Comparison of ENCODE assay signal across 10 cellular contexts in the genomic region with DNA sequence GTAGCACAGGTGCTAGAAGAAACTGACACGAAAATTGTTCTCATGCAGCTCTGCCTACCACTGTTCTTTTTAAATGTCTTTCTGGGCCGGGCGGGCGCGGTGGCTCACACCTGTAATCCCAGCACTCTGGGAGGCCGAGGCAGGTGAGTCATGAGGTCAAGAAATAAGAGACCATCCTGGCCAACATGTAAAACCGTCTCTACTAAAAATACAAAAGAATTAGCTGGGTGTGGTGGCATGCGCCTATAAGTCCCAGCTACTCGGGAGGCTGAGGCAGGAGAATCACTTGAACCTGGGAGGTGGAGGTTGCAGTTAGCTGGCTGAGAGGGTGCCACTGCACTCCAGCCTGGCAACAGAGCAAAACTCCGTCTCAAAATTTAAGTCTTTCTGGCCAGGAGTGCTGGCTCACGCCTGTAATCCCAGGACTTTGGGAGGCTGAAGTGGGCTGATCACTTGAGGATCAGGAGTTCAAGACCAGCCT. TPM values are rescaled to one million over a fixed set of nuclear protein-coding genes. Genes with fewer than 3 reads are reported as not detected.
DNase-seq lines count a peak whose midpoint lies in the region; ATAC-seq, FAIRE-seq and TF ChIP-seq lines count a peak whose summit lies in the region.
"Had no signal": no experiment of that assay in that cellular context is flagged by ENCODE, and none has a peak within 500 bp of the region (broad histone marks: within the 10 kb centered on the region; RNA-seq: fewer than 3 reads in every experiment).

No MANE protein-coding gene starts in this region.

- POLR2A ChIA-PET in A673 (lab: Charles Lee; ENCODE audit: low non-redundant PET) = interaction anchor here (0.6 kb wide), 1 partner anchor 9 kb away, joined by 4 read pairs; no protein-coding TSS in a partner anchor

- peaks cover 69% of the 10 kb centered on the region for H3K36me3 Mint-ChIP-seq in activated naive CD8-positive, alpha-beta T cell treated with anti-CD3 and anti-CD28 coated beads, Interleukin-2, amount 50 U/mL, for 24 hours (ENCODE audit: low read depth)

- H3K4me2 ChIP-seq in mesendoderm (ENCODE audit: low read length) = no peak overlapping the region

- H2BK5ac ChIP-seq in mesendoderm (ENCODE audit: low read length) = no peak overlapping the region

- H3K18ac ChIP-seq in mesendoderm (ENCODE audit: low read length) = no peak overlapping the region

- H3K9me3 ChIP-seq in A673 (ENCODE audit: low read depth, low read length, poor library complexity, severe bottlenecking) = no peaks in the 10 kb centered on the region
- H3K9me3 ChIP-seq: adrenal gland had no signal

- BruUV-seq in A673 (replicated peaks; lab: Mats Ljungman, UMichigan) = no TSS peak

- no peak overlapping the region for H3K23ac ChIP-seq in mesendoderm (ENCODE audit: low read length)

- H3K4me3 ChIP-seq in A673 (ENCODE audit: low read depth, low read length, poor library complexity, severe bottlenecking) (no peak overlapping the region), mesendoderm (ENCODE audit: low read length) (no peak overlapping the region)

- H3K79me2 ChIP-seq in mesendoderm (ENCODE audit: control insufficient read depth, insufficient read depth, low read length) = no peaks in the 10 kb centered on the region

- no peaks in the 10 kb centered on the region for H3K27me3 Mint-ChIP-seq in activated naive CD8-positive, alpha-beta T cell treated with anti-CD3 and anti-CD28 coated beads, Interleukin-2, amount 50 U/mL, for 24 hours

- no CpG with 5 or more reads among the region's 11 CpGs for WGBS in mesendoderm (ENCODE audit: extremely low coverage, insufficient coverage, low lambda C conversion rate)

- no peak overlapping the region for H2BK120ac ChIP-seq in mesendoderm (ENCODE audit: low read depth, low read length)

- no peak overlapping the region for H4K5ac ChIP-seq in mesendoderm (ENCODE audit: low read length)

- H3K36me3 ChIP-seq in A673 (ENCODE audit: insufficient read depth, low read length, poor library complexity, severe bottlenecking) (peaks cover 73% of the 10 kb centered on the region), mesendoderm (ENCODE audit: control insufficient read depth, insufficient read depth, low read length) (peaks cover 7% of the 10 kb centered on the region)

- no peak overlapping the region for H3K9ac ChIP-seq in mesendoderm (ENCODE audit: low read length)

- H3K4me1 ChIP-seq in A673 (ENCODE audit: insufficient read depth, low read length, poor library complexity, severe bottlenecking) (peaks cover 8% of the 10 kb centered on the region), mesendoderm (ENCODE audit: control insufficient read depth, low read depth, low read length) (peaks cover 2% of the 10 kb centered on the region)

- H3K27me3 ChIP-seq in A673 (replicated peaks; ENCODE audit: insufficient read depth, low read depth, low read length, poor library complexity) (no peaks in the 10 kb centered on the region), mesendoderm (ENCODE audit: insufficient read depth, low read length, poor library complexity) (no peaks in the 10 kb centered on the region)
- H3K27me3 ChIP-seq: adrenal gland had no signal

- FAIRE-seq in GM19239 (lab: Jason Lieb, UNC) = no peak

- TF ChIP-seq CTCF in A673 (conservative IDR thresholded peaks at IDR 0.05; ENCODE audit: low read depth, low read length) = no peak

- H3K4ac ChIP-seq in mesendoderm (ENCODE audit: low read depth, low read length) = no peak overlapping the region

- H3K27ac ChIP-seq in A673 (ENCODE audit: low read depth, low read length, poor library complexity, severe bottlenecking) (peak overlapping the region; percentile 27), mesendoderm (ENCODE audit: low read depth, low read length) (no peak overlapping the region)

- CTCF ChIA-PET in A673 (lab: Charles Lee) = no interaction called here

- H2BK15ac ChIP-seq in mesendoderm (replicated peaks; ENCODE audit: low read depth) = no peak overlapping the region

- H3K4me3 Mint-ChIP-seq in activated naive CD8-positive, alpha-beta T cell treated with anti-CD3 and anti-CD28 coated beads, Interleukin-2, amount 50 U/mL, for 24 hours = peak overlapping the region; percentile 87

- H3K56ac ChIP-seq in mesendoderm (ENCODE audit: low read length) = no peak overlapping the region

- H3K79me1 ChIP-seq in mesendoderm (ENCODE audit: low read length) = peaks cover 1% of the 10 kb centered on the region

- no peak overlapping the region for H2AK5ac ChIP-seq in mesendoderm (ENCODE audit: low read length)

- DNase-seq in A673 (ENCODE audit: low spot score) = no peak
- DNase-seq in activated naive CD8-positive, alpha-beta T cell treated with anti-CD3 and anti-CD28 coated beads, Interleukin-2, amount 50 U/mL, for 24 hours = peak; percentile 9
- DNase-seq in mesendoderm = peak; percentile 33
- DNase-seq in GM19239 (ENCODE audit: insufficient read length, low spot score) = no peak
- no peak for DNase-seq in MV-4-11 (lab: John Stamatoyannopoulos, UW)
- DNase-seq in NCI-H1694 treated with DMSO at 0.1 percent for 48 hours (lab: John Stamatoyannopoulos, UW) = no peak
- DNase-seq in NCI-H1092 treated with DMSO at 0.1 percent for 48 hours (lab: John Stamatoyannopoulos, UW) = no peak
- DNase-seq: adrenal gland had no signal

- H3K9me3 Mint-ChIP-seq in activated naive CD8-positive, alpha-beta T cell treated with anti-CD3 and anti-CD28 coated beads, Interleukin-2, amount 50 U/mL, for 24 hours = no peaks in the 10 kb centered on the region

- peak overlapping the region; percentile 90 for H3K27ac Mint-ChIP-seq in activated naive CD8-positive, alpha-beta T cell treated with anti-CD3 and anti-CD28 coated beads, Interleukin-2, amount 50 U/mL, for 24 hours

- ATAC-seq in HG02763 (IDR thresholded peaks at IDR 0.05; ENCODE audit: unreplicated experiment) = peak; percentile 3
- no peak for ATAC-seq in activated naive CD8-positive, alpha-beta T cell treated with anti-CD3 and anti-CD28 coated beads, Interleukin-2, amount 50 U/mL, for 24 hours

- intact Hi-C loops in A673 (cut with micrococcal nuclease; ENCODE audit: unreplicated experiment) = no loop called here

- peaks cover 27% of the 10 kb centered on the region for H3K4me1 Mint-ChIP-seq in activated naive CD8-positive, alpha-beta T cell treated with anti-CD3 and anti-CD28 coated beads, Interleukin-2, amount 50 U/mL, for 24 hours

- no peak overlapping the region for H4K8ac ChIP-seq in mesendoderm (ENCODE audit: low read depth, low read length)

RNA-seq across cellular contexts. Expression of a gene that starts 0.9 kb away (rescaled TPM):
- total RNA-seq in A673 (2021) = 27.5 and 29.6 TPM in 2 replicates
- 10.1 TPM for polyA plus RNA-seq in mesendoderm (2013, experiment 1 of 2)
- 9.6 TPM for polyA plus RNA-seq in mesendoderm (2013, experiment 2 of 2)

RNA-seq across cellular contexts. Expression of a gene that starts 22.1 kb away (rescaled TPM):
- 92.7 and 93.3 TPM in 2 replicates for total RNA-seq in A673 (2021)
- 21.5 TPM for polyA plus RNA-seq in mesendoderm (2013, experiment 1 of 2)
- 21.5 TPM for polyA plus RNA-seq in mesendoderm (2013, experiment 2 of 2)

RNA-seq across cellular contexts. Expression of a gene that starts 29.3 kb away (rescaled TPM):
- total RNA-seq in A673 (2021) = not detected in 2 replicates
- polyA plus RNA-seq in mesendoderm (2013, experiment 1 of 2) = not detected
- polyA plus RNA-seq in mesendoderm (2013, experiment 2 of 2) = not detected
- total RNA-seq: adrenal gland had no signal
- polyA plus RNA-seq: adrenal gland, neural cell had no signal

RNA-seq across cellular contexts. Expression of a gene that starts 52.7 kb away (rescaled TPM):
- total RNA-seq in A673 (2021) = 10.2 and 10.6 TPM in 2 replicates
- 1.8 TPM for polyA plus RNA-seq in mesendoderm (2013, experiment 1 of 2)
- polyA plus RNA-seq in mesendoderm (2013, experiment 2 of 2) = 1.9 TPM

RNA-seq across cellular contexts. Expression of a gene that starts 55.1 kb away (rescaled TPM):
- 55.7 and 59.9 TPM in 2 replicates for total RNA-seq in A673 (2021)
- 19.1 TPM for polyA plus RNA-seq in mesendoderm (2013, experiment 1 of 2)
- polyA plus RNA-seq in mesendoderm (2013, experiment 2 of 2) = 19.1 TPM

Comparison
In these comparisons a context has a peak if more than half of its experiments do, and no peak if none do; other contexts are left out.
1. DNase-seq: peak in activated naive CD8-positive, alpha-beta T cell treated with anti-CD3 and anti-CD28 coated beads, Interleukin-2, amount 50 U/mL, for 24 hours (single experiment) and mesendoderm (single experiment); none in A673 (single experiment), GM19239 (single experiment), MV-4-11 (single experiment), NCI-H1694 treated with DMSO at 0.1 percent for 48 hours (single experiment) and NCI-H1092 treated with DMSO at 0.1 percent for 48 hours (single experiment).